In genomic region chr10:32650246-32650655, GRCh38 we compare ENCODE assay signal across 10 cellular contexts.
A peak's percentile ranks its signal among the peaks of the same experiment; 100 is the strongest.
DNase-seq lines count a peak whose midpoint lies in the region; ATAC-seq and TF ChIP-seq lines count a peak whose summit lies in the region.
"Had no signal": no experiment of that assay in that cellular context is flagged by ENCODE, and none has a peak within 500 bp of the region (broad histone marks: within the 10 kb centered on the region; RNA-seq: fewer than 3 reads in every experiment).

No MANE protein-coding gene starts in this region.

- TF ChIP-seq CTCF in GM12875 (IDR thresholded peaks at IDR 0.05; ENCODE audit: borderline replicate concordance, insufficient read depth, low read depth, low read length), result 0 out of 2 replicates have a peak, but pooled peaks have one; percentile 21

- DNase-seq in H4 (ENCODE audit: low spot score) (peak; percentile 6), RPMI7951 (ENCODE audit: low read depth) (peak; percentile 78), myocyte (ENCODE audit: low read depth) (peak; percentile 77), epidermal melanocyte (ENCODE audit: insufficient read length, low spot score) (no peak)
- DNase-seq in activated naive CD4-positive, alpha-beta T cell treated with anti-CD3 and anti-CD28 coated beads, Interleukin-2, amount 50 U/mL, for 16 hours, result no peak
- DNase-seq: stimulated activated CD4-positive, alpha-beta T cell treated with anti-CD3 and anti-CD28 coated beads, Interleukin-2, amount 100 ng/mL, for 24 hours; T-helper 9 cell had no signal

- ATAC-seq in HG03039 (IDR thresholded peaks at IDR 0.05; ENCODE audit: unreplicated experiment) (no peak), HG03025 (IDR thresholded peaks at IDR 0.05; ENCODE audit: low FRiP score, unreplicated experiment) (no peak)

- H3K4me3 ChIP-seq in GM12875 (ENCODE audit: low read depth, low read length), result no peak overlapping the region

Comparison
In these comparisons a context has a peak if more than half of its experiments do, and no peak if none do; other contexts are left out.
1. DNase-seq: peak in H4 (single experiment), RPMI7951 (single experiment) and myocyte (single experiment); none in epidermal melanocyte (single experiment) and activated naive CD4-positive, alpha-beta T cell treated with anti-CD3 and anti-CD28 coated beads, Interleukin-2, amount 50 U/mL, for 16 hours (single experiment).